In the genomic region with DNA sequence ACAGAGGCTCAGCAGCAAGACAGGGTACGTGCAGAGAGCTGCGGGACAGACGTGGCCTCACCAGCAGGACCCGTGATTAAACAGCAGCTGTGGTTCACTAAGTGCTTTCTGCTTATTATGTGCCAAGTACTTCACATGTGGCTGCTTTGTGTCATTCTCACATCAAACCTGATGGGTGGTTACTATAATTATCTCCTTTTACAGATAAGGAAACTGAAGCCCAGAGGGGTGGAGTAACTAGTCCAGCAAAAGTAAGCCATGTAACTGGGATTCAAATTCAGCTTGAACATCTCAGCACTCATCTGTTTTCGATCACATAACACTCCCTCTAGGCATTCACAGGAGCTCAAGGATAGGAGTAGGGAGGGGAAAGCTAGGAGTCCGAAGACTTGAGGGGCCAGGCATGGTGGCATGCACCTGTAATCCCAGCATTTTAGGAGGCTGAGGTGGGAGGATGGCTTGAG, we compare ENCODE assay signal across 10 cellular contexts. TPM values are rescaled to one million over a fixed set of nuclear protein-coding genes. Genes with fewer than 3 reads are reported as not detected.
DNase-seq lines count a peak whose midpoint lies in the region; ATAC-seq, FAIRE-seq and TF ChIP-seq lines count a peak whose summit lies in the region.
"Had no signal": no experiment of that assay in that cellular context is flagged by ENCODE, and none has a peak within 500 bp of the region (broad histone marks: within the 10 kb centered on the region; RNA-seq: fewer than 3 reads in every experiment).

No MANE protein-coding gene starts in this region.

- no peak for TF ChIP-seq EP300 in K562 (IDR thresholded peaks at IDR 0.05; ENCODE audit: low read length)

- H3K4me3 ChIP-seq in K562 = no peak overlapping the region
- H3K4me3 ChIP-seq in neuronal stem cell (ENCODE audit: low read length in 2 of 2) = no peak overlapping the region
- H3K4me3 ChIP-seq: SK-N-MC, skin epidermis had no signal

- no peaks in the 10 kb centered on the region for H3K79me2 ChIP-seq in K562 (ENCODE audit: control insufficient read depth, insufficient read depth, low read length)

- no peak overlapping the region for H4K91ac ChIP-seq in neuronal stem cell (ENCODE audit: low read depth, low read length, poor library complexity)

- BruUV-seq in K562 (replicated peaks; lab: Mats Ljungman, UMichigan) = no TSS peak

- H3K18ac ChIP-seq in neuronal stem cell (ENCODE audit: low read length) = peak overlapping the region; percentile 82

- WGBS in K562 (ENCODE audit: insufficient coverage, low coverage, missing lambda C conversion rate) = 8% methylated on average over 6 of the region's 6 CpGs
- WGBS in neuronal stem cell (ENCODE audit: extremely low coverage in 2 of 2, insufficient read length in 2 of 2, insufficient replicate concordance in 1 of 2), 2 donors = no CpG with 5 or more reads among the region's 6 CpGs

- H3K4me2 ChIP-seq in K562 (ENCODE audit: insufficient read depth, low read length) = peak overlapping the region; percentile 77
- H3K4me2 ChIP-seq in neuronal stem cell (ENCODE audit: insufficient read depth, low read length, poor library complexity, severe bottlenecking) = no peak overlapping the region

- DNase-seq in GM13976 (ENCODE audit: low spot score) (peak; percentile 70), NCI-H146 treated with DMSO at 0.1 percent for 48 hours (lab: John Stamatoyannopoulos, UW; ENCODE audit: unreplicated experiment) (peak; percentile 66), K562 (ENCODE audit: extremely low read depth in 1 of 4, low spot score in 3 of 4) (peak in 2 of 4 experiments; percentile 35 to 55), neuronal stem cell (ENCODE audit: low spot score) (no peak), cerebellar nuclear complex (lab: John Stamatoyannopoulos, UW) (no peak)
- no peak for DNase-seq in effector CD8-positive, alpha-beta T cell (lab: John Stamatoyannopoulos, UW)

- no peaks in the 10 kb centered on the region for H4K20me1 ChIP-seq in K562 (replicated peaks; ENCODE audit: control insufficient read depth, insufficient read depth, low read length)

- CTCF ChIA-PET in K562 (lab: Yijun Ruan, JAX; ENCODE audit: low intra/inter-chr PET ratio) = interaction anchor here (0.5 to 1.0 kb wide), 2 partner anchors 136 to 165 kb away, joined by 3 read pairs; no protein-coding TSS in a partner anchor

- H3K14ac ChIP-seq in neuronal stem cell (ENCODE audit: low read length) = no peak overlapping the region

- H3K79me1 ChIP-seq in neuronal stem cell (ENCODE audit: low read depth, low read length) = no peaks in the 10 kb centered on the region

- in situ Hi-C loops in GM13976 (cut with MboI; ENCODE audit: low sequenced_read_pairs, unreplicated experiment) = no loop called here
- in situ Hi-C loops in K562 (cut with MboI) = no loop called here

- peak overlapping the region; percentile 25; the same call in 1 of the 3 replicates for H3K27ac ChIP-seq in K562 (ENCODE audit: extremely low read depth, low read depth, low read length)
- H3K27ac ChIP-seq in neuronal stem cell (replicated peaks; ENCODE audit: low read length) = no peak overlapping the region

- no peaks in the 10 kb centered on the region for H3K27me3 ChIP-seq in K562 (ENCODE audit: control insufficient read depth in 2 of 2, insufficient read depth in 2 of 2, low read length in 2 of 2)
- no peaks in the 10 kb centered on the region for H3K27me3 ChIP-seq in neuronal stem cell (ENCODE audit: control insufficient read depth in 3 of 3, insufficient read depth in 3 of 3, low read depth in 1 of 3, low read length in 3 of 3)

- 0 out of 4 replicates have a peak, but pooled peaks of 1 of the 2 experiments have one; percentile 20 for TF ChIP-seq RAD21 in K562 (CRISPR knock-in tag; conservative IDR thresholded peaks at IDR 0.05 in 1 of 2, IDR thresholded peaks at IDR 0.05 in 1 of 2)

- no peak for TF ChIP-seq POLR2A in K562 (conservative IDR thresholded peaks at IDR 0.05)

- peak; percentile 59 for FAIRE-seq in K562 (lab: Jason Lieb, UNC)

- no peak overlapping the region for H3K23ac ChIP-seq in neuronal stem cell (ENCODE audit: low read depth, low read length, poor library complexity)

- H3K9me1 ChIP-seq in K562 (ENCODE audit: control insufficient read depth, insufficient read depth, low read length) = no peaks in the 10 kb centered on the region

- H2AK5ac ChIP-seq in neuronal stem cell (ENCODE audit: low read depth, low read length) = no peak overlapping the region

- ATAC-seq in K562 (peak; percentile 56), HG02588 (IDR thresholded peaks at IDR 0.05; ENCODE audit: unreplicated experiment) (no peak), GM18909 (IDR thresholded peaks at IDR 0.05; ENCODE audit: poor library complexity, unreplicated experiment) (no peak)

- H4K8ac ChIP-seq in neuronal stem cell (ENCODE audit: low read depth, low read length) = no peak overlapping the region

- no peak overlapping the region for H2BK15ac ChIP-seq in neuronal stem cell (ENCODE audit: low read length)

- H3K4ac ChIP-seq in neuronal stem cell (ENCODE audit: low read length) = no peak overlapping the region

- H2BK120ac ChIP-seq in neuronal stem cell (ENCODE audit: low read depth, low read length) = no peak overlapping the region

- POLR2A ChIA-PET in K562 (lab: Yijun Ruan, JAX) = interaction anchor here (1.0 to 2.7 kb wide), 5 partner anchors 11 to 80 kb away, joined by 3 to 14 read pairs (median 4); no protein-coding TSS in a partner anchor

- H3K36me3 ChIP-seq in K562 (ENCODE audit: control insufficient read depth, insufficient read depth, low read length) (no peaks in the 10 kb centered on the region), neuronal stem cell (replicated peaks in 1 of 2; ENCODE audit: control insufficient read depth in 2 of 2, insufficient read depth in 2 of 2, low read length in 2 of 2) (no peaks in the 10 kb centered on the region)

- no peak overlapping the region for H2BK5ac ChIP-seq in neuronal stem cell (ENCODE audit: low read length)

- H2AFZ ChIP-seq in K562 (ENCODE audit: low read depth, low read length) = peak overlapping the region; percentile 88
- no peak overlapping the region for H2AFZ ChIP-seq in neuronal stem cell (ENCODE audit: low read length)

- intact Hi-C loops in K562 (cut with micrococcal nuclease) = loop anchor here (5.0 kb wide), 1 partner anchor 53 kb away; a partner anchor contains a TSS

- TF ChIP-seq CTCF in GM13976 (IDR thresholded peaks at IDR 0.05; ENCODE audit: borderline replicate concordance, control extremely low read depth, extremely low read depth, insufficient read depth, missing control alignments) (no peak), K562 (IDR thresholded peaks at IDR 0.05 in 2 of 3, conservative IDR thresholded peaks at IDR 0.05 in 1 of 3; ENCODE audit: insufficient read depth in 2 of 3, low read depth in 1 of 3, low read length in 3 of 3) (no peak)

- H2BK12ac ChIP-seq in neuronal stem cell (ENCODE audit: low read length) = no peak overlapping the region

- peak overlapping the region; percentile 23 to 86; a peak in 3 of 4 replicates for H3K9ac ChIP-seq in K562 (ENCODE audit: insufficient read depth in 1 of 2, low read depth in 2 of 2, low read length in 2 of 2)
- no peak overlapping the region for H3K9ac ChIP-seq in neuronal stem cell (ENCODE audit: low read depth, low read length, poor library complexity)

- H3K9me3 ChIP-seq in K562 (replicated peaks; ENCODE audit: control insufficient read depth, insufficient read depth, low read depth, low read length) (no peaks in the 10 kb centered on the region), neuronal stem cell (replicated peaks in 1 of 2; ENCODE audit: control insufficient read depth in 2 of 2, insufficient read depth in 1 of 2, low read depth in 1 of 2, low read length in 2 of 2) (peaks cover 0 to 3% of the 10 kb centered on the region in 2 donors)

- peaks cover 13 to 26% of the 10 kb centered on the region in 2 experiments for H3K4me1 ChIP-seq in K562 (replicated peaks in 1 of 2; ENCODE audit: control insufficient read depth in 2 of 2, insufficient read depth in 2 of 2, low read length in 2 of 2)
- no peaks in the 10 kb centered on the region for H3K4me1 ChIP-seq in neuronal stem cell (ENCODE audit: control insufficient read depth in 2 of 2, insufficient read depth in 1 of 2, low read depth in 1 of 2, low read length in 2 of 2)

RNA-seq across cellular contexts. Expression of a gene that starts 50.8 kb away (rescaled TPM):
- 12.8 and 26.9 TPM in 2 replicates for total RNA-seq in K562 (2011; cell fraction: chromatin; rRNA removed; ENCODE audit: low replicate concordance)
- 9.8 and 13.6 TPM in 2 replicates for total RNA-seq in K562 (2011; cell fraction: nucleolus; rRNA removed)
- total RNA-seq in K562 (2011; cell fraction: nucleoplasm; rRNA removed) = 20.3 and 22.9 TPM in 2 replicates
- total RNA-seq in K562 (2014; rRNA removed) (31.8 and 34.6 TPM in 2 replicates), K562 (2014; rRNA removed; fragmentation: Illumina TruSeq; extraction: Trizol) (58.3 and 71.7 TPM in 2 replicates), K562 (2015; rRNA removed; fragmentation: Illumina TruSeq; extraction: Trizol) (35.6 and 39.1 TPM in 2 replicates), K562 (2021) (64.5 and 67.5 TPM in 2 replicates)
- polyA plus RNA-seq in K562 (2011; rRNA removed) (21.0 and 22.9 TPM in 2 replicates), K562 (2014; fragmentation: Illumina TruSeq; extraction: Trizol) (52.6 and 58.3 TPM in 2 replicates), K562 (2014; fragmentation: Nextera tagmentation; extraction: Ambion mirVana) (10 to 100 TPM; 16.0 to 18.9 TPM), K562 (2014; rRNA removed) (33.8 and 38.4 TPM in 2 replicates)
- polyA plus RNA-seq in K562 (2011; cell fraction: cytosol; rRNA removed) = 7.4 and 14.6 TPM in 2 replicates
- polyA plus RNA-seq in K562 (2011; cell fraction: nucleus; rRNA removed) = 6.9 and 12.6 TPM in 2 replicates
- polyA plus RNA-seq in K562 (2012) = 37.3 and 89.5 TPM in 2 replicates
- polyA minus RNA-seq in K562 (2011; rRNA and poly(A)+ RNA removed) = 15.9 and 25.4 TPM in 2 replicates
- polyA minus RNA-seq in K562 (2011; cell fraction: cytosol; rRNA and poly(A)+ RNA removed) = 13.6 and 16.5 TPM in 2 replicates
- polyA minus RNA-seq in K562 (2011; cell fraction: nucleus; rRNA and poly(A)+ RNA removed) = 8.1 and 16.3 TPM in 2 replicates
- 102 TPM for polyA plus RNA-seq in neuronal stem cell (2013, experiment 1 of 2)
- polyA plus RNA-seq in neuronal stem cell (2013, experiment 2 of 2) = 104 TPM

RNA-seq across cellular contexts. Expression of a gene that starts 51.3 kb away (rescaled TPM):
- 217 and 656 TPM in 2 replicates for total RNA-seq in K562 (2011; cell fraction: chromatin; rRNA removed; ENCODE audit: low replicate concordance)
- total RNA-seq in K562 (2011; cell fraction: nucleolus; rRNA removed) = 132 and 167 TPM in 2 replicates
- total RNA-seq in K562 (2011; cell fraction: nucleoplasm; rRNA removed) = 277 and 407 TPM in 2 replicates
- total RNA-seq in K562 (2014; rRNA removed) = 54.5 and 59.4 TPM in 2 replicates
- 81.0 and 89.6 TPM in 2 replicates for total RNA-seq in K562 (2014; rRNA removed; fragmentation: Illumina TruSeq; extraction: Trizol)
- total RNA-seq in K562 (2015; rRNA removed; fragmentation: Illumina TruSeq; extraction: Trizol) = 86.4 and 86.7 TPM in 2 replicates
- 200 and 225 TPM in 2 replicates for total RNA-seq in K562 (2021)
- 76.5 and 152 TPM in 2 replicates for polyA plus RNA-seq in K562 (2011; rRNA removed)
- polyA plus RNA-seq in K562 (2011; cell fraction: cytosol; rRNA removed) = 38.3 and 58.6 TPM in 2 replicates
- 322 and 323 TPM in 2 replicates for polyA plus RNA-seq in K562 (2011; cell fraction: nucleus; rRNA removed)
- polyA plus RNA-seq in K562 (2012) = 92.3 and 93.9 TPM in 2 replicates
- polyA plus RNA-seq in K562 (2014; fragmentation: Illumina TruSeq; extraction: Trizol) = 152 and 179 TPM in 2 replicates
- 100 to 1,000 TPM; 115 to 268 TPM for polyA plus RNA-seq in K562 (2014; fragmentation: Nextera tagmentation; extraction: Ambion mirVana)
- polyA plus RNA-seq in K562 (2014; rRNA removed) = 112 and 141 TPM in 2 replicates
- 132 and 178 TPM in 2 replicates for polyA minus RNA-seq in K562 (2011; rRNA and poly(A)+ RNA removed)
- polyA minus RNA-seq in K562 (2011; cell fraction: cytosol; rRNA and poly(A)+ RNA removed) = 73.1 and 83.0 TPM in 2 replicates
- polyA minus RNA-seq in K562 (2011; cell fraction: nucleus; rRNA and poly(A)+ RNA removed) = 176 and 371 TPM in 2 replicates
- 388 TPM for polyA plus RNA-seq in neuronal stem cell (2013, experiment 1 of 2)
- polyA plus RNA-seq in neuronal stem cell (2013, experiment 2 of 2) = 405 TPM

Comparison
In these comparisons a context has a peak if more than half of its experiments do, and no peak if none do; other contexts are left out.
1. DNase-seq: peak in GM13976 (single experiment) and NCI-H146 treated with DMSO at 0.1 percent for 48 hours (single experiment); none in neuronal stem cell (single experiment), cerebellar nuclear complex (0 of 2) and effector CD8-positive, alpha-beta T cell (single experiment).